Comparison of ENCODE assay signal across 1 cellular context in genomic region chr7:77696057-77696642, GRCh38.
TF ChIP-seq lines count a peak whose summit lies in the region.

TSS of gene RSBN1L (plus strand) at chr7:77696459. CDS start at chr7:77696470, 11 bp downstream.

TF ChIP-seq in A549, 52 proteins besides CTCF, POLR2A, EP300 and RAD21 (continued from another document):
- no peak; the same call in 1 of the 2 replicates for TF ChIP-seq MAX (IDR thresholded peaks at IDR 0.05)
- TF ChIP-seq NPAS2 (CRISPR knock-in tag; IDR thresholded peaks at IDR 0.05; ENCODE audit: borderline replicate concordance): no peak
- TF ChIP-seq NFE2L2 (conservative IDR thresholded peaks at IDR 0.05; ENCODE audit: low read length): no peak
- peak; percentile 98 for TF ChIP-seq PBX3 (IDR thresholded peaks at IDR 0.05)
- no peak for TF ChIP-seq HOXB13 (CRISPR knock-in tag; IDR thresholded peaks at IDR 0.05; ENCODE audit: low read depth)
- TF ChIP-seq BCL3 (IDR thresholded peaks at IDR 0.05): peak; percentile 75; the same call in 2 of the 3 replicates
- 0 out of 2 replicates have a peak, but pooled peaks have one; percentile 22 for TF ChIP-seq TFCP2L1 (CRISPR knock-in tag; IDR thresholded peaks at IDR 0.05)
- no peak for TF ChIP-seq ELK1 (IDR thresholded peaks at IDR 0.05; ENCODE audit: low read depth, low read length)
TF ChIP-seq in A549: peak in this region for 7.
